Comparison of ENCODE assay signal across 28 cellular contexts in genomic region chr9:35867538-35867937, GRCh38. TPM values are rescaled to one million over a fixed set of nuclear protein-coding genes. Genes with fewer than 3 reads are reported as not detected.
"Had no signal": no experiment of that assay in that cellular context is flagged by ENCODE, and none has a peak within 500 bp of the region (broad histone marks: within the 10 kb centered on the region; RNA-seq: fewer than 3 reads in every experiment).

No MANE protein-coding gene starts in this region.

- H3K4me2 ChIP-seq: SK-N-SH had no signal

- H3K27me3 ChIP-seq: Peyer's patch, SJCRH30 had no signal

- H3K4me1 ChIP-seq: Peyer's patch, SJCRH30 had no signal

- ATAC-seq: activated CD4-positive, alpha-beta T cell treated with anti-CD3 and anti-CD28 coated beads for 36 hours; activated CD8-positive, alpha-beta T cell treated with anti-CD3 and anti-CD28 coated beads, Interleukin-2, amount 10 ng/mL, durations not matched to agents 7 days and 5 days; activated T-cell treated with anti-CD3 and anti-CD28 coated beads, Interleukin-2, amount 50 U/mL, for 72 hours had no signal

- H3K9me3 ChIP-seq: Peyer's patch, SJCRH30, SK-N-SH had no signal

- H3K36me3 ChIP-seq: Peyer's patch, SJCRH30 had no signal

- H3K9ac ChIP-seq: SK-N-SH had no signal

- H3K27ac ChIP-seq: Peyer's patch, RWPE1, SJCRH30, VCaP had no signal

- H3K4me3 ChIP-seq: Peyer's patch, SJCRH30 had no signal

- DNase-seq: activated CD4-positive, alpha-beta T cell treated with anti-CD3 and anti-CD28 coated beads for 36 hours; activated CD4-positive, alpha-beta T cell treated with anti-CD3 and anti-CD28 coated beads, Interleukin-2, amount 50 U/mL, for 4 hours; activated CD4-positive, CD25-positive, alpha-beta regulatory T cell; activated CD8-positive, alpha-beta T cell treated with anti-CD3 and anti-CD28 coated beads, Interleukin-2, amount 10 ng/mL, durations not matched to agents 7 days and 5 days; activated gamma-delta T cell treated with Interleukin-2 at 50 U/mL for 16 hours; activated naive CD4-positive, alpha-beta T cell treated with anti-CD3 and anti-CD28 coated beads, Interleukin-2, amount 10 ng/mL, durations not matched to agents 7 days and 5 days; activated naive CD8-positive, alpha-beta T cell treated with anti-CD3 and anti-CD28 coated beads for 36 hours; activated T-cell treated with anti-CD3 and anti-CD28 coated beads, Interleukin-2, amount 50 U/mL, for 72 hours; cerebellar nuclear complex; NCI-H1048; NCI-H146; NCI-H187 treated with DMSO at 0.1 percent for 48 hours; NCI-H2081 treated with DMSO at 0.1 percent for 48 hours; NCI-H446; NCI-H524; Peyer's patch; Right ventricle myocardium superior; SJCRH30; SK-N-SH; T-helper 1 cell had no signal

RNA-seq across cellular contexts. Expression of gene OR13J1, which starts 2.7 kb away (rescaled TPM):
- total RNA-seq: activated CD4-positive, alpha-beta T cell treated with anti-CD3 and anti-CD28 coated beads for 36 hours; activated CD8-positive, alpha-beta T cell treated with anti-CD3 and anti-CD28 coated beads, Interleukin-2, amount 10 ng/mL, durations not matched to agents 7 days and 5 days; activated naive CD8-positive, alpha-beta T cell treated with anti-CD3 and anti-CD28 coated beads for 36 hours; activated T-cell treated with anti-CD3 and anti-CD28 coated beads, Interleukin-2, amount 50 U/mL, for 72 hours; activated T-helper 2 cell treated with anti-CD3 and anti-CD28 coated beads, Interferon-gamma antibody, Interleukin-2, Interleukin-4, amounts not matched to agents 10 μg/mL and 5 μg/mL and 100 μg/mL, durations not matched to agents 14 hours and 24 hours and 36 hours; cardiac septum; LHCN-M2; M059J; Peyer's patch; Right ventricle myocardium superior; SJCRH30; T-helper 2 cell treated with Interferon-gamma antibody and Interleukin-4, amounts not matched to agents 100 ng/mL and 5 ng/mL, for 36 hours had no signal
- polyA plus RNA-seq: adipose tissue, SK-N-SH had no signal

RNA-seq across cellular contexts. Expression of gene HRCT1, which starts 38.5 kb away (rescaled TPM):
- total RNA-seq: activated CD4-positive, alpha-beta T cell treated with anti-CD3 and anti-CD28 coated beads for 36 hours; activated CD8-positive, alpha-beta T cell treated with anti-CD3 and anti-CD28 coated beads, Interleukin-2, amount 10 ng/mL, durations not matched to agents 7 days and 5 days; activated naive CD8-positive, alpha-beta T cell treated with anti-CD3 and anti-CD28 coated beads for 36 hours; activated T-cell treated with anti-CD3 and anti-CD28 coated beads, Interleukin-2, amount 50 U/mL, for 72 hours; activated T-helper 2 cell treated with anti-CD3 and anti-CD28 coated beads, Interferon-gamma antibody, Interleukin-2, Interleukin-4, amounts not matched to agents 10 μg/mL and 5 μg/mL and 100 μg/mL, durations not matched to agents 14 hours and 24 hours and 36 hours; SJCRH30; T-helper 2 cell treated with Interferon-gamma antibody and Interleukin-4, amounts not matched to agents 100 ng/mL and 5 ng/mL, for 36 hours had no signal

RNA-seq across cellular contexts. Expression of gene FAM221B, which starts 39.0 kb away (rescaled TPM):
- total RNA-seq: activated CD4-positive, alpha-beta T cell treated with anti-CD3 and anti-CD28 coated beads for 36 hours; activated CD8-positive, alpha-beta T cell treated with anti-CD3 and anti-CD28 coated beads, Interleukin-2, amount 10 ng/mL, durations not matched to agents 7 days and 5 days; activated naive CD8-positive, alpha-beta T cell treated with anti-CD3 and anti-CD28 coated beads for 36 hours; activated T-cell treated with anti-CD3 and anti-CD28 coated beads, Interleukin-2, amount 50 U/mL, for 72 hours; activated T-helper 2 cell treated with anti-CD3 and anti-CD28 coated beads, Interferon-gamma antibody, Interleukin-2, Interleukin-4, amounts not matched to agents 10 μg/mL and 5 μg/mL and 100 μg/mL, durations not matched to agents 14 hours and 24 hours and 36 hours; cardiac septum; LHCN-M2; M059J; Peyer's patch; Right ventricle myocardium superior; SJCRH30; T-helper 2 cell treated with Interferon-gamma antibody and Interleukin-4, amounts not matched to agents 100 ng/mL and 5 ng/mL, for 36 hours had no signal
- polyA plus RNA-seq: SK-N-SH had no signal

RNA-seq across cellular contexts. Expression of gene SPAAR, which starts 41.8 kb away (rescaled TPM):
- total RNA-seq: activated CD4-positive, alpha-beta T cell treated with anti-CD3 and anti-CD28 coated beads for 36 hours; activated CD8-positive, alpha-beta T cell treated with anti-CD3 and anti-CD28 coated beads, Interleukin-2, amount 10 ng/mL, durations not matched to agents 7 days and 5 days; activated naive CD8-positive, alpha-beta T cell treated with anti-CD3 and anti-CD28 coated beads for 36 hours; activated T-cell treated with anti-CD3 and anti-CD28 coated beads, Interleukin-2, amount 50 U/mL, for 72 hours; activated T-helper 2 cell treated with anti-CD3 and anti-CD28 coated beads, Interferon-gamma antibody, Interleukin-2, Interleukin-4, amounts not matched to agents 10 μg/mL and 5 μg/mL and 100 μg/mL, durations not matched to agents 14 hours and 24 hours and 36 hours; M059J; T-helper 2 cell treated with Interferon-gamma antibody and Interleukin-4, amounts not matched to agents 100 ng/mL and 5 ng/mL, for 36 hours had no signal
